Comparison of ENCODE assay signal across 8 cellular contexts in the genomic region with DNA sequence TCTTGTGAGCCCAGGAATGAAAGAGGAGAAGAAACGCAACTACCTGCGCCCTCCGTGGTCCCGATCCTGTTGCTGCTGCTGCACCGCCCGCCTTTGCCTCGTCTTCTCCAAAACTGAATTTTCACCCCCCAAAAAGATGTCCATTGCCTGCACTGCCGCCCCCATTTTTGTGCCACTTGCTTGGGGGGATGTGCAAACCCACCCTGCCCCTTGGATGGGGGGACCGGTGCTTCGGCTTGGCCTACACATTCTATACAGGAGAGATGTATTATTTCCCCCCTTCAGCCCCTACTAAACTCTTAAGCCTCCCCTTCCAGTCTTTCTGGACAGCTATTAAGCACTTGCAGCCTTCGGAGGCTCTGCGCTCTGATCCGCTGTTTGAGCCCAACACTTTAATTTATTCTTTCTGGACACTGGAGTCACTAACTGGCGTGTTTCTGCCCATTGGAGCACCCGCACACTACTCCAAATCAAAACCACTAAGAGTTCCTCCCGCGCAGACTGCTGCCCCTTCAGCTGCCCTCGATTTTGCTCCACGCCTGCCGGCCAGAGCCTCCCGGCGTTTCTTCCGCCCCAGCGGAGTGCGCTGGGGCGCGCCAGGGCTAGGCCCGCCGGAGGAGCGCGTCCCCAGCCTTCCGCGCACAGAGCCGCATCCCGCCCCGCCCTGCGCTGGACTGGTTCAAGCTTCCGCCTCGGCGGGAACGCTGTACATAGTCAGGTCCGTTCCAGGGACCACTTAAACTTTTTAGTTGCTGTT. TPM values are rescaled to one million over a fixed set of nuclear protein-coding genes. Genes with fewer than 3 reads are reported as not detected.
DNase-seq lines count a peak whose midpoint lies in the region; ATAC-seq and TF ChIP-seq lines count a peak whose summit lies in the region.
"Had no signal": no experiment of that assay in that cellular context is flagged by ENCODE, and none has a peak within 500 bp of the region (broad histone marks: within the 10 kb centered on the region; RNA-seq: fewer than 3 reads in every experiment).

No MANE protein-coding gene starts in this region.

- POLR2A ChIA-PET in PC-9 (lab: Charles Lee; ENCODE audit: unreplicated experiment) = no interaction called here

- no peak overlapping the region for H3K9ac ChIP-seq in OCI-LY1 (ENCODE audit: low read length)
- H3K9ac ChIP-seq in skeletal muscle tissue (ENCODE audit: low read depth in 1 of 3, low read length in 3 of 3) = no peak overlapping the region

- BruUV-seq in PC-9 (replicated peaks; lab: Mats Ljungman, UMichigan) = no TSS peak

- no peak for TF ChIP-seq CTCF in OCI-LY1 (IDR thresholded peaks at IDR 0.05; ENCODE audit: low read length)
- TF ChIP-seq CTCF in foreskin fibroblast (IDR thresholded peaks at IDR 0.05; ENCODE audit: low read depth, low read length) = no peak
- no peak for TF ChIP-seq CTCF in foreskin keratinocyte (conservative IDR thresholded peaks at IDR 0.05)
- TF ChIP-seq CTCF in PC-9 (conservative IDR thresholded peaks at IDR 0.05) = no peak

- H3K9me3 ChIP-seq in OCI-LY1 (ENCODE audit: low read length) = no peaks in the 10 kb centered on the region
- H3K9me3 ChIP-seq in skeletal muscle tissue (ENCODE audit: control insufficient read depth in 3 of 3, low read length in 3 of 3) = no peaks in the 10 kb centered on the region
- H3K9me3 ChIP-seq in PC-9 (ENCODE audit: insufficient read depth, low read depth) = no peaks in the 10 kb centered on the region

- DNase-seq in foreskin fibroblast (peak; percentile 12 to 42), NCI-H82 (lab: John Stamatoyannopoulos, UW) (no peak), foreskin keratinocyte (no peak), PC-9 (no peak)
- DNase-seq: hippocampal formation had no signal

- ATAC-seq in GM21423 (IDR thresholded peaks at IDR 0.05; ENCODE audit: unreplicated experiment) = peak; percentile 29
- no peak for ATAC-seq in foreskin keratinocyte

- no peaks in the 10 kb centered on the region for H3K27me3 ChIP-seq in OCI-LY1 (ENCODE audit: insufficient read depth, low read length)
- H3K27me3 ChIP-seq in skeletal muscle tissue (ENCODE audit: control insufficient read depth in 3 of 3, insufficient read depth in 3 of 3, low read length in 3 of 3) = peaks cover 92 to 94% (median 93%) of the 10 kb centered on the region in 3 donors
- peaks cover 6% of the 10 kb centered on the region for H3K27me3 ChIP-seq in foreskin keratinocyte
- no peaks in the 10 kb centered on the region for H3K27me3 ChIP-seq in PC-9 (ENCODE audit: insufficient read depth, low read depth)

- peaks cover 38% of the 10 kb centered on the region for H3K4me1 ChIP-seq in OCI-LY1 (ENCODE audit: insufficient read depth, low read length, severe bottlenecking)
- H3K4me1 ChIP-seq in skeletal muscle tissue (ENCODE audit: control insufficient read depth in 3 of 3, insufficient read depth in 3 of 3, low read length in 3 of 3) = peaks cover 28 to 47% (median 43%) of the 10 kb centered on the region in 3 donors
- peaks cover 4% of the 10 kb centered on the region for H3K4me1 ChIP-seq in foreskin keratinocyte
- no peaks in the 10 kb centered on the region for H3K4me1 ChIP-seq in PC-9 (replicated peaks; ENCODE audit: insufficient read depth)

- peak overlapping the region; percentile 57; the same call in 1 of the 2 replicates for H3K4me2 ChIP-seq in OCI-LY1 (ENCODE audit: low read length)
- no peak overlapping the region for H3K4me2 ChIP-seq in PC-9

- peaks cover 32% of the 10 kb centered on the region for H3K36me3 ChIP-seq in OCI-LY1 (ENCODE audit: insufficient read depth, low read length)
- no peaks in the 10 kb centered on the region for H3K36me3 ChIP-seq in skeletal muscle tissue (ENCODE audit: control insufficient read depth in 3 of 3, insufficient read depth in 3 of 3, low read length in 3 of 3)
- H3K36me3 ChIP-seq in PC-9 (ENCODE audit: low read depth) = no peaks in the 10 kb centered on the region

- H3K4me3 ChIP-seq in OCI-LY1 (ENCODE audit: low read depth, low read length, poor library complexity, severe bottlenecking) (no peak overlapping the region), foreskin fibroblast (ENCODE audit: low read depth in 1 of 2, low read length in 2 of 2) (no peak overlapping the region), skeletal muscle tissue (ENCODE audit: low read length in 3 of 3) (peak overlapping the region; percentile 14 to 52 (median 41)), PC-9 (no peak overlapping the region)

- H3K79me2 ChIP-seq in OCI-LY1 (ENCODE audit: insufficient read depth, low read length) (no peaks in the 10 kb centered on the region), PC-9 (ENCODE audit: low read depth) (no peaks in the 10 kb centered on the region)

- H3K27ac ChIP-seq in OCI-LY1 (ENCODE audit: low read depth, low read length, poor library complexity, severe bottlenecking) (peak overlapping the region; percentile 79), skeletal muscle tissue (ENCODE audit: low read depth, low read length) (no peak overlapping the region), foreskin keratinocyte (no peak overlapping the region), PC-9 (no peak overlapping the region)

- H4K20me1 ChIP-seq in OCI-LY1 (ENCODE audit: insufficient read depth, low read length) = no peaks in the 10 kb centered on the region
- H4K20me1 ChIP-seq in PC-9 (ENCODE audit: insufficient read depth) = no peaks in the 10 kb centered on the region

- H3K9me2 ChIP-seq in OCI-LY1 (ENCODE audit: low read depth, low read length) (no peaks in the 10 kb centered on the region), PC-9 (ENCODE audit: insufficient read depth) (no peaks in the 10 kb centered on the region)

- CTCF ChIA-PET in PC-9 (lab: Charles Lee) = no interaction called here

- H3F3A ChIP-seq in OCI-LY1 (ENCODE audit: insufficient read depth, low read length) (no peaks in the 10 kb centered on the region), PC-9 (ENCODE audit: insufficient read depth, low read depth) (no peaks in the 10 kb centered on the region; the same call in 1 of the 2 replicates)

- H2AFZ ChIP-seq in OCI-LY1 (ENCODE audit: low read length) = no peak overlapping the region
- no peak overlapping the region for H2AFZ ChIP-seq in PC-9

- intact Hi-C loops in PC-9 (cut with micrococcal nuclease; ENCODE audit: unreplicated experiment) = no loop called here

RNA-seq across cellular contexts. Expression of gene OTX1, which starts 5.9 kb away (rescaled TPM):
- total RNA-seq in skeletal muscle tissue = not detected
- 3.8 and 4.5 TPM in 2 replicates for total RNA-seq in foreskin keratinocyte
- polyA plus RNA-seq in foreskin keratinocyte = 3.0 and 3.4 TPM in 2 replicates
- total RNA-seq in PC-9 (2021) = 6.8 and 7.0 TPM in 2 replicates

Comparison
In these comparisons a context has a peak if more than half of its experiments do, and no peak if none do; other contexts are left out.
1. H3K4me3 ChIP-seq: peak in skeletal muscle tissue (3 of 3); none in OCI-LY1 (single experiment), foreskin fibroblast (0 of 2) and PC-9 (single experiment).
2. DNase-seq: peak in foreskin fibroblast (2 of 2); none in NCI-H82 (single experiment), foreskin keratinocyte (0 of 2) and PC-9 (0 of 2).